ENCODE assay signal across 8 cellular contexts in genomic region chrX:130902446-130902782, GRCh38. TPM values are rescaled to one million over a fixed set of nuclear protein-coding genes. Genes with fewer than 3 reads are reported as not detected.
DNase-seq lines count a peak whose midpoint lies in the region; ATAC-seq and TF ChIP-seq lines count a peak whose summit lies in the region.

No MANE protein-coding gene starts in this region.

- no peak for DNase-seq in left ventricle myocardium inferior
- DNase-seq in Right ventricle myocardium superior: no peak
- DNase-seq in astrocyte of the spinal cord (ENCODE audit: low read depth, low spot score): peak; percentile 27
- DNase-seq in lower lobe of right lung: no peak
- no peak for DNase-seq in vagina (ENCODE audit: extremely low spot score in 2 of 2)
- no peak for DNase-seq in NCI-H1417 (lab: John Stamatoyannopoulos, UW)
- DNase-seq in NCI-H510A (lab: John Stamatoyannopoulos, UW): no peak
- DNase-seq in activated CD8-positive, alpha-beta memory T cell treated with anti-CD3 and anti-CD28 coated beads, Interleukin-2, amount 50 U/mL, for 48 hours: no peak

- no peak for TF ChIP-seq POLR2A in vagina (IDR thresholded peaks at IDR 0.05)

- H3K36me3 ChIP-seq in left ventricle myocardium inferior (no peaks in the 10 kb centered on the region), lower lobe of right lung (no peaks in the 10 kb centered on the region), vagina (no peaks in the 10 kb centered on the region)

- peaks cover 8% of the 10 kb centered on the region for H3K4me1 ChIP-seq in left ventricle myocardium inferior
- no peaks in the 10 kb centered on the region for H3K4me1 ChIP-seq in lower lobe of right lung
- H3K4me1 ChIP-seq in vagina: no peaks in the 10 kb centered on the region

- ATAC-seq in Right ventricle myocardium superior (ENCODE audit: poor library complexity) (no peak), lower lobe of right lung (no peak)

- intact Hi-C loops in left ventricle myocardium inferior (cut with micrococcal nuclease) (loop anchor here (10.0 kb wide), 1 partner anchor 498 kb away; the partner anchor contains the start of gene RBMX2), Right ventricle myocardium superior (cut with DNase I) (no loop called here), lower lobe of right lung (cut with DNase I) (no loop called here), vagina (cut with DNase I) (no loop called here)

- H3K9me3 ChIP-seq in left ventricle myocardium inferior (replicated peaks) (no peaks in the 10 kb centered on the region), lower lobe of right lung (no peaks in the 10 kb centered on the region), vagina (no peaks in the 10 kb centered on the region)

- no peaks in the 10 kb centered on the region for H3K27me3 ChIP-seq in left ventricle myocardium inferior (ENCODE audit: low read depth)
- no peaks in the 10 kb centered on the region for H3K27me3 ChIP-seq in lower lobe of right lung (ENCODE audit: low read depth)
- no peaks in the 10 kb centered on the region for H3K27me3 ChIP-seq in vagina

- H3K4me3 ChIP-seq in left ventricle myocardium inferior: peak overlapping the region; percentile 74
- peak overlapping the region; percentile 65 for H3K4me3 ChIP-seq in astrocyte of the spinal cord (ENCODE audit: low read depth, low read length)
- H3K4me3 ChIP-seq in lower lobe of right lung: peak overlapping the region; percentile 63
- peak overlapping the region; percentile 48 to 51 for H3K4me3 ChIP-seq in vagina

- H3K27ac ChIP-seq in left ventricle myocardium inferior (replicated peaks) (peak overlapping the region; percentile 93), lower lobe of right lung (peak overlapping the region; percentile 77), vagina (peak overlapping the region; percentile 43)

- TF ChIP-seq CTCF in left ventricle myocardium inferior (IDR thresholded peaks at IDR 0.05; ENCODE audit: borderline replicate concordance) (no peak), astrocyte of the spinal cord (IDR thresholded peaks at IDR 0.05; ENCODE audit: low read depth, low read length) (no peak), lower lobe of right lung (IDR thresholded peaks at IDR 0.05) (no peak), vagina (IDR thresholded peaks at IDR 0.05) (no peak)

- in situ Hi-C loops in astrocyte of the spinal cord (cut with HindIII; ENCODE audit: low sequenced_read_pairs): no loop called here

RNA-seq across cellular contexts. Expression of gene ENOX2, which starts 0.6 kb away (rescaled TPM):
- 14.1 TPM for total RNA-seq in left ventricle myocardium inferior
- total RNA-seq in Right ventricle myocardium superior: 13.4 TPM
- total RNA-seq in lower lobe of right lung: 16.8 TPM
- total RNA-seq in vagina: 8.8 TPM

Comparison
In these comparisons a context has a peak if more than half of its experiments do, and no peak if none do; other contexts are left out.
1. H3K27ac ChIP-seq: peak in every context shown above with its lines; median percentile 93 in left ventricle myocardium inferior; 77 in lower lobe of right lung; 43 in vagina.